ENCODE assay signal across 1 cellular context in genomic region chr7:123747089-123747488, GRCh38.
A peak's percentile ranks its signal among the peaks of the same experiment; 100 is the strongest.
TF ChIP-seq lines count a peak whose summit lies in the region.

No MANE protein-coding gene starts in this region.

TF ChIP-seq in HepG2, 621 proteins besides CTCF, POLR2A, EP300 and RAD21 (continued from another document and continues in another):
- TF ChIP-seq LRRFIP1 (CRISPR knock-in tag; conservative IDR thresholded peaks at IDR 0.05), result no peak
- no peak for TF ChIP-seq IKZF1 (IDR thresholded peaks at IDR 0.05)
- TF ChIP-seq ZBTB3 (CRISPR knock-in tag; IDR thresholded peaks at IDR 0.05; ENCODE audit: borderline replicate concordance, low read depth), result no peak
- TF ChIP-seq TARDBP (CRISPR knock-in tag; IDR thresholded peaks at IDR 0.05), result 0 out of 2 replicates have a peak, but pooled peaks have one; percentile 18
- TF ChIP-seq CBX1 (IDR thresholded peaks at IDR 0.05; ENCODE audit: low read depth), result no peak
- TF ChIP-seq, protein P1, sequence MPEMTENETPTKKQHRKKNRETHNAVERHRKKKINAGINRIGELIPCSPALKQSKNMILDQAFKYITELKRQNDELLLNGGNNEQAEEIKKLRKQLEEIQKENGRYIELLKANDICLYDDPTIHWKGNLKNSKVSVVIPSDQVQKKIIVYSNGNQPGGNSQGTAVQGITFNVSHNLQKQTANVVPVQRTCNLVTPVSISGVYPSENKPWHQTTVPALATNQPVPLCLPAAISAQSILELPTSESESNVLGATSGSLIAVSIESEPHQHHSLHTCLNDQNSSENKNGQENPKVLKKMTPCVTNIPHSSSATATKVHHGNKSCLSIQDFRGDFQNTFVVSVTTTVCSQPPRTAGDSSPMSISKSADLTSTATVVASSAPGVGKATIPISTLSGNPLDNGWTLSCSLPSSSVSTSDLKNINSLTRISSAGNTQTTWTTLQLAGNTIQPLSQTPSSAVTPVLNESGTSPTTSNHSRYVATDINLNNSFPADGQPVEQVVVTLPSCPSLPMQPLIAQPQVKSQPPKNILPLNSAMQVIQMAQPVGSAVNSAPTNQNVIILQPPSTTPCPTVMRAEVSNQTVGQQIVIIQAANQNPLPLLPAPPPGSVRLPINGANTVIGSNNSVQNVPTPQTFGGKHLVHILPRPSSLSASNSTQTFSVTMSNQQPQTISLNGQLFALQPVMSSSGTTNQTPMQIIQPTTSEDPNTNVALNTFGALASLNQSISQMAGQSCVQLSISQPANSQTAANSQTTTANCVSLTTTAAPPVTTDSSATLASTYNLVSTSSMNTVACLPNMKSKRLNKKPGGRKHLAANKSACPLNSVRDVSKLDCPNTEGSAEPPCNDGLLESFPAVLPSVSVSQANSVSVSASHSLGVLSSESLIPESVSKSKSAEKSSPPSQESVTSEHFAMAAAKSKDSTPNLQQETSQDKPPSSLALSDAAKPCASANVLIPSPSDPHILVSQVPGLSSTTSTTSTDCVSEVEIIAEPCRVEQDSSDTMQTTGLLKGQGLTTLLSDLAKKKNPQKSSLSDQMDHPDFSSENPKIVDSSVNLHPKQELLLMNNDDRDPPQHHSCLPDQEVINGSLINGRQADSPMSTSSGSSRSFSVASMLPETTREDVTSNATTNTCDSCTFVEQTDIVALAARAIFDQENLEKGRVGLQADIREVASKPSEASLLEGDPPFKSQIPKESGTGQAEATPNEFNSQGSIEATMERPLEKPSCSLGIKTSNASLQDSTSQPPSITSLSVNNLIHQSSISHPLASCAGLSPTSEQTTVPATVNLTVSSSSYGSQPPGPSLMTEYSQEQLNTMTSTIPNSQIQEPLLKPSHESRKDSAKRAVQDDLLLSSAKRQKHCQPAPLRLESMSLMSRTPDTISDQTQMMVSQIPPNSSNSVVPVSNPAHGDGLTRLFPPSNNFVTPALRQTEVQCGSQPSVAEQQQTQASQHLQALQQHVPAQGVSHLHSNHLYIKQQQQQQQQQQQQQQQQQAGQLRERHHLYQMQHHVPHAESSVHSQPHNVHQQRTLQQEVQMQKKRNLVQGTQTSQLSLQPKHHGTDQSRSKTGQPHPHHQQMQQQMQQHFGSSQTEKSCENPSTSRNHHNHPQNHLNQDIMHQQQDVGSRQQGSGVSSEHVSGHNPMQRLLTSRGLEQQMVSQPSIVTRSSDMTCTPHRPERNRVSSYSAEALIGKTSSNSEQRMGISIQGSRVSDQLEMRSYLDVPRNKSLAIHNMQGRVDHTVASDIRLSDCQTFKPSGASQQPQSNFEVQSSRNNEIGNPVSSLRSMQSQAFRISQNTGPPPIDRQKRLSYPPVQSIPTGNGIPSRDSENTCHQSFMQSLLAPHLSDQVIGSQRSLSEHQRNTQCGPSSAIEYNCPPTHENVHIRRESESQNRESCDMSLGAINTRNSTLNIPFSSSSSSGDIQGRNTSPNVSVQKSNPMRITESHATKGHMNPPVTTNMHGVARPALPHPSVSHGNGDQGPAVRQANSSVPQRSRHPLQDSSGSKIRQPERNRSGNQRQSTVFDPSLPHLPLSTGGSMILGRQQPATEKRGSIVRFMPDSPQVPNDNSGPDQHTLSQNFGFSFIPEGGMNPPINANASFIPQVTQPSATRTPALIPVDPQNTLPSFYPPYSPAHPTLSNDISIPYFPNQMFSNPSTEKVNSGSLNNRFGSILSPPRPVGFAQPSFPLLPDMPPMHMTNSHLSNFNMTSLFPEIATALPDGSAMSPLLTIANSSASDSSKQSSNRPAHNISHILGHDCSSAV (CRISPR knock-in tag; IDR thresholded peaks at IDR 0.05; ENCODE audit: borderline replicate concordance), result no peak
- TF ChIP-seq EEA1 (CRISPR knock-in tag; IDR thresholded peaks at IDR 0.05; ENCODE audit: borderline replicate concordance), result no peak
- TF ChIP-seq ZBTB1 (CRISPR knock-in tag; IDR thresholded peaks at IDR 0.05; ENCODE audit: borderline replicate concordance), result no peak
- TF ChIP-seq, protein P2, sequence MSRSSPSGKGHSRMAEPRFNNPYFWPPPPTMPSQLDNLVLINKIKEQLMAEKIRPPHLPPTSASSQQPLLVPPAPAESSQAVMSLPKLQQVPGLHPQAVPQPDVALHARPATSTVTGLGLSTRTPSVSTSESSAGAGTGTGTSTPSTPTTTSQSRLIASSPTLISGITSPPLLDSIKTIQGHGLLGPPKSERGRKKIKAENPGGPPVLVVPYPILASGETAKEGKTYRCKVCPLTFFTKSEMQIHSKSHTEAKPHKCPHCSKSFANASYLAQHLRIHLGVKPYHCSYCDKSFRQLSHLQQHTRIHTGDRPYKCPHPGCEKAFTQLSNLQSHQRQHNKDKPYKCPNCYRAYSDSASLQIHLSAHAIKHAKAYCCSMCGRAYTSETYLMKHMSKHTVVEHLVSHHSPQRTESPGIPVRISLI (CRISPR knock-in tag; IDR thresholded peaks at IDR 0.05; ENCODE audit: borderline replicate concordance), result 0 out of 2 replicates have a peak, but pooled peaks have one; percentile 24
- no peak for TF ChIP-seq BORCS8-MEF2B (CRISPR knock-in tag; IDR thresholded peaks at IDR 0.05)
- TF ChIP-seq, protein P3, sequence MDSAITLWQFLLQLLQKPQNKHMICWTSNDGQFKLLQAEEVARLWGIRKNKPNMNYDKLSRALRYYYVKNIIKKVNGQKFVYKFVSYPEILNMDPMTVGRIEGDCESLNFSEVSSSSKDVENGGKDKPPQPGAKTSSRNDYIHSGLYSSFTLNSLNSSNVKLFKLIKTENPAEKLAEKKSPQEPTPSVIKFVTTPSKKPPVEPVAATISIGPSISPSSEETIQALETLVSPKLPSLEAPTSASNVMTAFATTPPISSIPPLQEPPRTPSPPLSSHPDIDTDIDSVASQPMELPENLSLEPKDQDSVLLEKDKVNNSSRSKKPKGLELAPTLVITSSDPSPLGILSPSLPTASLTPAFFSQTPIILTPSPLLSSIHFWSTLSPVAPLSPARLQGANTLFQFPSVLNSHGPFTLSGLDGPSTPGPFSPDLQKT (CRISPR knock-in tag; IDR thresholded peaks at IDR 0.05; ENCODE audit: borderline replicate concordance), result no peak
- TF ChIP-seq CC2D1A (CRISPR knock-in tag; IDR thresholded peaks at IDR 0.05), result no peak
- TF ChIP-seq CCAR2 (optimal IDR thresholded peaks at IDR 0.05; ENCODE audit: low read depth, low read length), result no peak
- TF ChIP-seq ZNF646 (CRISPR knock-in tag; IDR thresholded peaks at IDR 0.05), result 0 out of 2 replicates have a peak, but pooled peaks have one; percentile 35
- TF ChIP-seq, protein P4, sequence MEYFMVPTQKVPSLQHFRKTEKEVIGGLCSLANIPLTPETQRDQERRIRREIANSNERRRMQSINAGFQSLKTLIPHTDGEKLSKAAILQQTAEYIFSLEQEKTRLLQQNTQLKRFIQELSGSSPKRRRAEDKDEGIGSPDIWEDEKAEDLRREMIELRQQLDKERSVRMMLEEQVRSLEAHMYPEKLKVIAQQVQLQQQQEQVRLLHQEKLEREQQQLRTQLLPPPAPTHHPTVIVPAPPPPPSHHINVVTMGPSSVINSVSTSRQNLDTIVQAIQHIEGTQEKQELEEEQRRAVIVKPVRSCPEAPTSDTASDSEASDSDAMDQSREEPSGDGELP (IDR thresholded peaks at IDR 0.05; ENCODE audit: borderline replicate concordance, low read depth), result no peak
- no peak for TF ChIP-seq NFE2L2 (IDR thresholded peaks at IDR 0.05; ENCODE audit: low read length)
- no peak for TF ChIP-seq ZNF800 (CRISPR knock-in tag; IDR thresholded peaks at IDR 0.05)
- TF ChIP-seq ELF4 (CRISPR knock-in tag; IDR thresholded peaks at IDR 0.05; ENCODE audit: borderline replicate concordance), result no peak
- TF ChIP-seq REPIN1 (CRISPR knock-in tag; IDR thresholded peaks at IDR 0.05; ENCODE audit: borderline replicate concordance, low read depth), result 0 out of 2 replicates have a peak, but pooled peaks have one; percentile 17
- TF ChIP-seq E2F2 (CRISPR knock-in tag; IDR thresholded peaks at IDR 0.05; ENCODE audit: borderline replicate concordance), result no peak
- TF ChIP-seq ZNF260 (CRISPR knock-in tag; IDR thresholded peaks at IDR 0.05; ENCODE audit: borderline replicate concordance, low read depth), result no peak
- TF ChIP-seq ZNF34 (CRISPR knock-in tag; IDR thresholded peaks at IDR 0.05; ENCODE audit: borderline replicate concordance), result no peak
- TF ChIP-seq KLF11 (CRISPR knock-in tag; IDR thresholded peaks at IDR 0.05), result no peak
- no peak for TF ChIP-seq NCOA5 (CRISPR knock-in tag; IDR thresholded peaks at IDR 0.05)
- TF ChIP-seq ZNF292 (CRISPR knock-in tag; IDR thresholded peaks at IDR 0.05; ENCODE audit: borderline replicate concordance, low read depth), result no peak
- no peak for TF ChIP-seq ZFP36L2 (CRISPR knock-in tag; IDR thresholded peaks at IDR 0.05)
